17 cellular contexts compared by ENCODE assay signal in the genomic region with DNA sequence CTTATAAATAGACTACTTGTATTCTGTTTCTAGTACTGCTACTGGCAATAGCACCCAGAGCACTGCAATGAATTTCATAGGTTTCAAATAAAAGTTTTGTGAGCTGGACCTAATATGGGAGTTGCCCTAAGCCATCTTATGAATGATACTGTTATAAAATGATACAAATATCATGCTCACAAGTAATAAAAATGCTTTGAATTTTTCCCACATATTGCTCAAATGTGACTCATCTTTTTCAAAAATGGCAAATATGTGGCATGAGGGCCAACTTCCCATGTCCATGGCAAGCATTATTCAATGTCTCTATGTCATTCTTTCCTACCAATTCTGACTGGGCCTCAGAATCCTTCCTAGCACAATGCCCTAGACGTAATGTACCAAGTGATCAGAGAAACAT.
DNase-seq lines count a peak whose midpoint lies in the region; ATAC-seq and TF ChIP-seq lines count a peak whose summit lies in the region.
"Had no signal": no experiment of that assay in that cellular context is flagged by ENCODE, and none has a peak within 500 bp of the region (broad histone marks: within the 10 kb centered on the region; RNA-seq: fewer than 3 reads in every experiment).

No MANE protein-coding gene starts in this region.

- no peaks in the 10 kb centered on the region for H3K36me3 Mint-ChIP-seq in chondrocyte (ENCODE audit: low read depth)
- H3K36me3 Mint-ChIP-seq: activated naive CD8-positive, alpha-beta T cell; naive B cell had no signal

- no peak for TF ChIP-seq CTCF in chondrocyte (IDR thresholded peaks at IDR 0.05)

- H3K27me3 Mint-ChIP-seq in chondrocyte (ENCODE audit: low read depth) = no peaks in the 10 kb centered on the region
- H3K27me3 Mint-ChIP-seq: activated naive CD8-positive, alpha-beta T cell; activated T-cell treated with anti-CD3 and anti-CD28 coated beads, Interleukin-2, amount 50 U/mL, for 24 hours had no signal

- no peak overlapping the region for H3K4me3 Mint-ChIP-seq in chondrocyte (ENCODE audit: unreplicated experiment)
- H3K4me3 Mint-ChIP-seq: activated naive CD8-positive, alpha-beta T cell; activated T-cell treated with anti-CD3 and anti-CD28 coated beads, Interleukin-2, amount 50 U/mL, for 24 hours; naive B cell had no signal

- no peaks in the 10 kb centered on the region for H3K9me3 Mint-ChIP-seq in chondrocyte (ENCODE audit: low read depth)

- peak overlapping the region; percentile 72 for H3K27ac Mint-ChIP-seq in chondrocyte (ENCODE audit: unreplicated experiment)
- H3K27ac Mint-ChIP-seq: activated naive CD8-positive, alpha-beta T cell; activated T-cell treated with anti-CD3 and anti-CD28 coated beads, Interleukin-2, amount 50 U/mL, for 24 hours; naive B cell had no signal

- H3K4me1 Mint-ChIP-seq in chondrocyte (ENCODE audit: low read depth) = peaks cover 61% of the 10 kb centered on the region

- DNase-seq in EH (ENCODE audit: low read depth) (peak; percentile 92), NCI-H226 (peak; percentile 69), chondrocyte (ENCODE audit: low spot score) (no peak), kidney tubule cell (ENCODE audit: low spot score) (peak; percentile 39), NCI-H1436 treated with DMSO at 0.1 percent for 48 hours (lab: John Stamatoyannopoulos, UW) (no peak), Right ventricle myocardium superior (no peak)
- DNase-seq in activated CD4-positive, alpha-beta T cell treated with anti-CD3 and anti-CD28 coated beads for 4 hours = no peak
- DNase-seq: activated CD4-positive, alpha-beta T cell treated with anti-CD3 and anti-CD28 coated beads, Interleukin-2, amount 50 U/mL, for 48 hours; activated T-cell treated with anti-CD3 and anti-CD28 coated beads, Interleukin-2, amount 50 U/mL, for 24 hours; BE2C; DMS153; erythroblast; naive B cell; NCI-H1930; NCI-H524 had no signal

- ATAC-seq in Right ventricle myocardium superior (ENCODE audit: poor library complexity) (no peak), HG03460 (IDR thresholded peaks at IDR 0.05; ENCODE audit: unreplicated experiment) (no peak)

- intact Hi-C loops in Right ventricle myocardium superior (cut with DNase I) = no loop called here

Comparison
In these comparisons a context has a peak if more than half of its experiments do, and no peak if none do; other contexts are left out.
1. DNase-seq: peak in EH (single experiment), NCI-H226 (single experiment) and kidney tubule cell (single experiment); none in chondrocyte (single experiment), NCI-H1436 treated with DMSO at 0.1 percent for 48 hours (single experiment), Right ventricle myocardium superior (single experiment) and activated CD4-positive, alpha-beta T cell treated with anti-CD3 and anti-CD28 coated beads for 4 hours (0 of 2).